In genomic region chr5:148428825-148429224, GRCh38 we compare ENCODE assay signal across 15 cellular contexts.
"Had no signal": no experiment of that assay in that cellular context is flagged by ENCODE, and none has a peak within 500 bp of the region (broad histone marks: within the 10 kb centered on the region; RNA-seq: fewer than 3 reads in every experiment).

No MANE protein-coding gene starts in this region.

- H3K9me3 Mint-ChIP-seq: endodermal cell; natural killer cell; neural crest cell; stimulated activated naive B cell treated with anti-CD40 and anti-IgM and Interleukin-4, amounts not matched to agents 10 μg/mL and 1 μg/mL and 100 μg/mL, for 72 hours had no signal

- ATAC-seq: foreskin keratinocyte; natural killer cell; stimulated activated naive B cell treated with anti-CD40 and anti-IgM and Interleukin-4, amounts not matched to agents 10 μg/mL and 1 μg/mL and 100 μg/mL, for 72 hours had no signal

- H3K27me3 Mint-ChIP-seq: stimulated activated naive B cell treated with anti-CD40 and anti-IgM and Interleukin-4, amounts not matched to agents 10 μg/mL and 1 μg/mL and 100 μg/mL, for 72 hours had no signal

- FAIRE-seq: endothelial cell of umbilical vein had no signal

- H3K27ac Mint-ChIP-seq: endodermal cell; stimulated activated naive B cell treated with anti-CD40 and anti-IgM and Interleukin-4, amounts not matched to agents 10 μg/mL and 1 μg/mL and 100 μg/mL, for 72 hours had no signal

- H3K4me3 Mint-ChIP-seq: endodermal cell; natural killer cell; neural crest cell; stimulated activated naive B cell treated with anti-CD40 and anti-IgM and Interleukin-4, amounts not matched to agents 10 μg/mL and 1 μg/mL and 100 μg/mL, for 72 hours had no signal

- H3K4me1 Mint-ChIP-seq: neural crest cell had no signal

- DNase-seq: effector CD4-positive, alpha-beta T cell; endodermal cell; erythroblast; foreskin keratinocyte; mesendoderm; natural killer cell; nucleus accumbens; ovary; sigmoid colon; stimulated activated CD4-positive, alpha-beta T cell treated with anti-CD3 and anti-CD28 coated beads, Interleukin-2, amount 100 ng/mL, for 24 hours; stimulated activated CD4-positive, alpha-beta T cell treated with anti-CD3 and anti-CD28 coated beads, Interleukin-4, amount 100 ng/mL, for 4 hours; stimulated activated naive B cell treated with anti-CD40 and anti-IgM and Interleukin-4, amounts not matched to agents 10 μg/mL and 1 μg/mL and 100 μg/mL, for 72 hours; trophoblast cell had no signal
